Comparison of ENCODE assay signal across 20 cellular contexts in the genomic region with DNA sequence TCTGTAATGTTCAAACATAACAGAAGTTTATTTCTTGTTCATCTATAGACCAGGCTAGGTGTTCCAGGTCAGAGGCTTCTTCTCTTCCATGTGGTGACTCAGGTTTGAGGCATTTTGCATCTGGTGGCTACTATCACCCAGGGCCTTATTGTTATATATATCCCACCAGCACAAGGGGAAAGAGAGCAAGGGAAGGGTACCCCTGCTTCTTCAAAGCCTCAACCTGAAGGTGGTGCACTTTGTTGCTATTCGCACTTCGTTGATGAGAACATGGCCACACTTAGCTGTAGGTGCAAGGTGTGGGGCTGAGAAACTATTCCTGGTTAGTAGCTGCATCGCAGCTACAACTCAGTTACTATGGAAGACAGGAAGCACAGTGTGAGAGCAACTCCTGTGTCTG. TPM values are rescaled to one million over a fixed set of nuclear protein-coding genes. Genes with fewer than 3 reads are reported as not detected.
DNase-seq lines count a peak whose midpoint lies in the region; FAIRE-seq and TF ChIP-seq lines count a peak whose summit lies in the region.
"Had no signal": no experiment of that assay in that cellular context is flagged by ENCODE, and none has a peak within 500 bp of the region (broad histone marks: within the 10 kb centered on the region; RNA-seq: fewer than 3 reads in every experiment).

No MANE protein-coding gene starts in this region.

- H3K27ac ChIP-seq in tibial artery, result no peak overlapping the region
- H3K27ac ChIP-seq: BLaER1 treated with 17β-estradiol and CSF1 and Interleukin-3, amounts not matched to agents 10 nM and 100 nM; left lung; SJCRH30 had no signal

- no peaks in the 10 kb centered on the region for H3K36me3 ChIP-seq in tibial artery
- H3K36me3 ChIP-seq: BLaER1 treated with 17β-estradiol and CSF1 and Interleukin-3, amounts not matched to agents 10 nM and 100 nM; left lung; SJCRH30 had no signal

- H3K9me3 ChIP-seq in tibial artery, result no peaks in the 10 kb centered on the region

- H3K27me3 ChIP-seq in tibial artery, result no peaks in the 10 kb centered on the region
- H3K27me3 ChIP-seq: BLaER1 treated with 17β-estradiol and CSF1 and Interleukin-3, amounts not matched to agents 10 nM and 100 nM; left lung; SJCRH30 had no signal

- intact Hi-C loops in lower leg skin (cut with DNase I; ENCODE audit: low total_unique reads) (no loop called here), tibial artery (cut with DNase I; ENCODE audit: low total_unique reads) (no loop called here)

- H3K4me3 ChIP-seq in lower leg skin (ENCODE audit: low read depth, poor library complexity, severe bottlenecking) (no peak overlapping the region), tibial artery (no peak overlapping the region)
- H3K4me3 ChIP-seq: BLaER1 treated with 17β-estradiol and CSF1 and Interleukin-3, amounts not matched to agents 10 nM and 100 nM; left lung; SJCRH30 had no signal

- WGBS in lower leg skin, 2 donors, result 88 to 91% methylated on average over 3 of the region's 3 CpGs

- H3K4me1 ChIP-seq in tibial artery, result peaks cover 0 to 16% (median 9%) of the 10 kb centered on the region in 4 donors
- H3K4me1 ChIP-seq: SJCRH30 had no signal

- no peak for TF ChIP-seq CTCF in lower leg skin (IDR thresholded peaks at IDR 0.05)
- TF ChIP-seq CTCF in tibial artery (IDR thresholded peaks at IDR 0.05), result no peak

- peak; percentile 55 for FAIRE-seq in H54 (lab: Jason Lieb, UNC)
- FAIRE-seq: TTC549 had no signal

- peak; percentile 6 for DNase-seq in COR-L47 (lab: John Stamatoyannopoulos, UW)
- DNase-seq in H54 (ENCODE audit: insufficient read length, low spot score), result no peak
- peak; percentile 11 for DNase-seq in RKO (ENCODE audit: low spot score)
- DNase-seq in islet precursor cell, result peak; percentile 61
- DNase-seq in lower leg skin (ENCODE audit: low spot score in 2 of 2), result no peak
- no peak for DNase-seq in SIG-M5 treated with dmso at 0.1 percent for 504 hours (lab: John Stamatoyannopoulos, UW; ENCODE audit: unreplicated experiment)
- DNase-seq in tibial artery, result no peak
- no peak for DNase-seq in CD1c-positive myeloid dendritic cell (ENCODE audit: extremely low spot score)
- DNase-seq: activated CD8-positive, alpha-beta memory T cell treated with anti-CD3 and anti-CD28 coated beads, Interleukin-2, amount 10 ng/mL, durations not matched to agents 7 days and 5 days; activated naive CD4-positive, alpha-beta T cell treated with Interleukin-2 at 50 U/mL for 16 hours; effector memory CD4-positive, alpha-beta T cell; left lung; naive thymus-derived CD8-positive, alpha-beta T cell; NCI-H1694; NCI-H526 treated with DMSO at 0.1 percent for 48 hours; right cardiac atrium; SJCRH30; stimulated activated CD4-positive, alpha-beta T cell treated with anti-CD3 and anti-CD28 coated beads, Interleukin-4, amount 100 ng/mL, for 24 hours had no signal

- TF ChIP-seq POLR2A in H54 (IDR thresholded peaks at IDR 0.05; ENCODE audit: low read depth, low read length) (no peak), lower leg skin (IDR thresholded peaks at IDR 0.05) (no peak)

RNA-seq across cellular contexts. Expression of a gene that starts 27.4 kb away (rescaled TPM):
- total RNA-seq in lower leg skin, result under 1 TPM in 2 of 4 donors, not detected in 2; 0.23 to 0.32 TPM
- total RNA-seq: left lung, SJCRH30 had no signal

Comparison
In these comparisons a context has a peak if more than half of its experiments do, and no peak if none do; other contexts are left out.
1. DNase-seq: peak in COR-L47 (single experiment), RKO (single experiment) and islet precursor cell (single experiment); none in H54 (single experiment), lower leg skin (0 of 2), SIG-M5 treated with dmso at 0.1 percent for 504 hours (single experiment), tibial artery (0 of 2) and CD1c-positive myeloid dendritic cell (single experiment).